ENCODE assay signal across 23 cellular contexts in genomic region chr17:55279203-55279602, GRCh38.
"Had no signal": no experiment of that assay in that cellular context is flagged by ENCODE, and none has a peak within 500 bp of the region (broad histone marks: within the 10 kb centered on the region; RNA-seq: fewer than 3 reads in every experiment).

No MANE protein-coding gene starts in this region.

- H3K9me3 ChIP-seq: left lung, neutrophil, right atrium auricular region, spleen, suprapubic skin, thoracic aorta, transverse colon, upper lobe of left lung had no signal

- H3K4me1 ChIP-seq: neural progenitor cell, parathyroid adenoma had no signal

- DNase-seq: hypothalamus; immature natural killer cell; kidney; left colon; left lung; mesendoderm; naive B cell; natural killer cell; nephron progenitor cell; occipital lobe; small intestine; spleen; stimulated activated CD4-positive, alpha-beta T cell treated with anti-CD3 and anti-CD28 coated beads, Interleukin-4, amount 100 ng/mL, for 24 hours; stimulated activated naive CD4-positive, alpha-beta T cell; transverse colon; upper lobe of left lung had no signal

- H3K4me3 ChIP-seq: left lung, lung, neural progenitor cell, right atrium auricular region, spleen, suprapubic skin, thoracic aorta, transverse colon, upper lobe of left lung had no signal

- H3K36me3 ChIP-seq: left lung, neural progenitor cell, neutrophil, right atrium auricular region, spleen, suprapubic skin, thoracic aorta, transverse colon, upper lobe of left lung had no signal

- H3K27me3 ChIP-seq: left lung, neural progenitor cell, right atrium auricular region, suprapubic skin, transverse colon, upper lobe of left lung had no signal

- H3K27ac ChIP-seq: left lung, neural progenitor cell, neutrophil, parathyroid adenoma had no signal
